In the genomic region with DNA sequence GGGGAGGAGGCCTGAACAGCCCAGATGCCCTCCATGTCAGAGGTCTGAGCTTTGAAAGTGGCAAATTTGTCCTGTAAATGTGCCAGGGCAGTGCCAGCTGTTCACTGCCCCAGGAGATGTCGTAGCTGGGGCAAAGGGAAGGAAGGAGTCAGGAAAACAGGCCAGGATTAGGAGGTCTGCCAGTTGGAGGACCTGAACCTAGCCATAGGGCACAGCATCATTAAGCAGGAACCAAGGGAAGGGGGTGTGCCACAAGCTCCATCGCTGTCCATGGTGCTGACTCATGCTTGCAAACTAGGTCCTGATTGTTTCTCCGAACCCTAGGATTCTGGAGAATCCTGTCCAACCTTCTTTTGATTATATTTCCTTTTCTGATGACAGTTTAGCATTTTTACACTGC, we compare ENCODE assay signal across 8 cellular contexts.
DNase-seq lines count a peak whose midpoint lies in the region; ATAC-seq and TF ChIP-seq lines count a peak whose summit lies in the region.

No MANE protein-coding gene starts in this region.

- H3K27ac ChIP-seq in cardiac muscle cell = no peak overlapping the region
- no peak overlapping the region for H3K27ac ChIP-seq in right atrium auricular region

- in situ Hi-C loops in SK-MEL-5 (cut with HindIII; ENCODE audit: low pct_unique_long_range_greater_than_20kb, low sequenced_read_pairs) = no loop called here

- H3K4me3 ChIP-seq in cardiac muscle cell = no peak overlapping the region
- H3K4me3 ChIP-seq in right atrium auricular region = no peak overlapping the region
- no peak overlapping the region for H3K4me3 ChIP-seq in fibroblast of pulmonary artery (replicated peaks; ENCODE audit: low read depth, low read length)

- no peaks in the 10 kb centered on the region for H3K36me3 ChIP-seq in cardiac muscle cell
- no peaks in the 10 kb centered on the region for H3K36me3 ChIP-seq in right atrium auricular region

- no peaks in the 10 kb centered on the region for H3K9me3 ChIP-seq in cardiac muscle cell (ENCODE audit: low read depth)
- H3K9me3 ChIP-seq in right atrium auricular region = no peaks in the 10 kb centered on the region

- TF ChIP-seq CTCF in cardiac muscle cell (IDR thresholded peaks at IDR 0.05; ENCODE audit: low read depth, low read length) (no peak), right atrium auricular region (IDR thresholded peaks at IDR 0.05) (no peak), fibroblast of pulmonary artery (IDR thresholded peaks at IDR 0.05; ENCODE audit: low read length, missing control alignments) (no peak)

- no peak for ATAC-seq in GM21360 (IDR thresholded peaks at IDR 0.05; ENCODE audit: unreplicated experiment)

- DNase-seq in cardiac muscle cell (ENCODE audit: low read depth in 1 of 2, low spot score in 1 of 2) = peak; percentile 58 to 92
- DNase-seq in right atrium auricular region (ENCODE audit: low spot score) = no peak
- DNase-seq in SK-MEL-5 (ENCODE audit: low read depth, low spot score) = peak; percentile 13
- peak; percentile 54 for DNase-seq in fibroblast of pulmonary artery (ENCODE audit: low read depth)
- peak; percentile 41 for DNase-seq in superior temporal gyrus (ENCODE audit: extremely low spot score)
- no peak for DNase-seq in NCI-H128 (lab: John Stamatoyannopoulos, UW; ENCODE audit: unreplicated experiment)
- DNase-seq in NCI-H146 (lab: John Stamatoyannopoulos, UW) = no peak

- H3K4me1 ChIP-seq in cardiac muscle cell (ENCODE audit: low read depth) (no peaks in the 10 kb centered on the region), right atrium auricular region (no peaks in the 10 kb centered on the region)

- H3K27me3 ChIP-seq in cardiac muscle cell (no peaks in the 10 kb centered on the region), right atrium auricular region (no peaks in the 10 kb centered on the region)

Comparison
In these comparisons a context has a peak if more than half of its experiments do, and no peak if none do; other contexts are left out.
1. DNase-seq: peak in cardiac muscle cell (2 of 2), SK-MEL-5 (single experiment), fibroblast of pulmonary artery (single experiment) and superior temporal gyrus (single experiment); none in right atrium auricular region (single experiment), NCI-H128 (single experiment) and NCI-H146 (single experiment).